8 cellular contexts compared by ENCODE assay signal in genomic region chr9:128127568-128127989, GRCh38. TPM values are rescaled to one million over a fixed set of nuclear protein-coding genes. Genes with fewer than 3 reads are reported as not detected.
DNase-seq lines count a peak whose midpoint lies in the region; ATAC-seq, FAIRE-seq and TF ChIP-seq lines count a peak whose summit lies in the region.

TSS of gene PTGES2 (minus strand) at chr9:128127729. CDS start at chr9:128127717, 12 bp downstream.

- no peak for FAIRE-seq in bronchial epithelial cell (lab: Jason Lieb, UNC)

- peaks cover 12% of the 10 kb centered on the region for H3K36me3 ChIP-seq in bronchial epithelial cell (ENCODE audit: control insufficient read depth, insufficient read depth, low read length)

- peaks cover 7 to 17% (median 9%) of the 10 kb centered on the region in 3 donors for H3K27me3 Mint-ChIP-seq in immature natural killer cell (ENCODE audit: low read depth in 3 of 3)

- H3K4me3 ChIP-seq in WI38 (ENCODE audit: low read depth, low read length) (peak within 1 kb of the TSS; percentile 87), bronchial epithelial cell (ENCODE audit: low read depth, low read length) (peak within 1 kb of the TSS; percentile 98)

- no peaks in the 10 kb centered on the region for H3K9me3 Mint-ChIP-seq in immature natural killer cell

- peak; percentile 71 for ATAC-seq in HG02798 (IDR thresholded peaks at IDR 0.05; ENCODE audit: poor library complexity, unreplicated experiment)

- H3K36me3 Mint-ChIP-seq in immature natural killer cell = no peaks in the 10 kb centered on the region

- H3K4me1 Mint-ChIP-seq in immature natural killer cell = peaks cover 34 to 42% of the 10 kb centered on the region in 2 donors

- peak within 1 kb of the TSS; percentile 97 to 99 (median 98) for H3K27ac Mint-ChIP-seq in immature natural killer cell

- peak within 1 kb of the TSS; percentile 95 to 99 (median 99) for H3K4me3 Mint-ChIP-seq in immature natural killer cell

- H3K27me3 ChIP-seq in bronchial epithelial cell (ENCODE audit: control insufficient read depth, insufficient read depth, low read length) = peaks cover 5% of the 10 kb centered on the region

- TF ChIP-seq CTCF in WI38 (IDR thresholded peaks at IDR 0.05; ENCODE audit: low read depth, low read length) = no peak
- TF ChIP-seq CTCF in bronchial epithelial cell (IDR thresholded peaks at IDR 0.05; ENCODE audit: insufficient read depth, low read length, severe bottlenecking) = no peak

- peak; percentile 64 for DNase-seq in NCI-H1436 (lab: John Stamatoyannopoulos, UW)
- no peak for DNase-seq in NCI-H1436 treated with DMSO at 0.1 percent for 48 hours (lab: John Stamatoyannopoulos, UW)
- DNase-seq in NCI-H1930 (lab: John Stamatoyannopoulos, UW) = peak; percentile 72 to 86
- DNase-seq in bronchial epithelial cell (ENCODE audit: low read depth) = peak; percentile 50
- DNase-seq in immature natural killer cell = peak; percentile 84 to 87 (median 86)
- peak; percentile 46 for DNase-seq in smooth muscle cell of the brain vasculature (ENCODE audit: low read depth, low spot score)

RNA-seq across cellular contexts. Expression of gene PTGES2, which starts in this region (rescaled TPM):
- 130 and 137 TPM in 2 replicates for total RNA-seq in bronchial epithelial cell
- 10 to 100 TPM; 31.4 to 60.9 (median 56.6) TPM for polyA plus RNA-seq in immature natural killer cell
